Comparison of ENCODE assay signal across 8 cellular contexts in the genomic region with DNA sequence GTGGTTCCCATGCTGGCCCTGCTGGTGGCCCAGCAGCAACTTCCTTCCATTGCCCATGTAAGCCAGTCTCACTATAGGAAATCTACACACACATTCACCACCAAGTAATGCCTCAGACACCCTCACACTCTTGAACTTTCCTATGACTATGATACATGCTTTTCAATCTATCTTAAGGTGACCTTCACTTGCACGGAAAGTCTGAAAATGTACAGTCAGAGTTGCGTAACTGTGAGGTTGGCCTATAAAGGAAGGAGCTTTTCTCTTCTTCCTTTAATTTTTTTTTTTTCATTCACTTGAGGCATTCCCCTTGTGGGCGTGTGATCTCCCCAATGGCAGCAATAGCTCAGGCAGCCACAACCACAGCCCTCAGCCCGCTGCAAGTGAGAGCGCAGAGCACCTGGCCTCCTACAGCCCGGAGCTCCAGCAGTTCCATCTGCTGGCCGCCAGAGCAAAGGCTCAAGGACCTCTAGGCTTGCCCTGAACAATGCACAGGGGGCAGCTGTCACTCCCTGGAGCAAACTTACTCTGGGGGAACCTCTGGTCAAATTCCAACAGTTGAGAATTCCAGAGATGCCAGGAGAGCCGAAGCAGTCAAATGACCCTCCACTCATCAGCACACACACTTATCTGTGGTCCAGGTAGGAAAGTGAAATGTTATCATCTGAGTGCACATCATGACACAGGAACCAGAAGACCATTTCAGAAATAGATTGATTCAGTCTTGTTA.
DNase-seq lines count a peak whose midpoint lies in the region; ATAC-seq and TF ChIP-seq lines count a peak whose summit lies in the region.

No MANE protein-coding gene starts in this region.

- in situ Hi-C loops in gastrocnemius medialis (cut with MboI; ENCODE audit: low sequenced_read_pairs in 4 of 4) = no loop called here

- H3K27ac Mint-ChIP-seq in CD8-positive, alpha-beta T cell = peak overlapping the region; percentile 58
- peak overlapping the region; percentile 78 for H3K27ac Mint-ChIP-seq in stimulated activated memory B cell treated with anti-CD40 and anti-IgM and Interleukin-4, amounts not matched to agents 10 μg/mL and 1 μg/mL and 100 μg/mL, for 72 hours

- POLR2A ChIA-PET in CD8-positive, alpha-beta T cell (lab: Charles Lee) = interaction anchor here (0.8 to 1.5 kb wide), 5 partner anchors 11 to 135 kb away, joined by 3 to 5 read pairs (median 3); no protein-coding TSS in a partner anchor

- H3K9ac ChIP-seq in colonic mucosa (ENCODE audit: low read depth in 2 of 2, low read length in 2 of 2) = no peak overlapping the region

- no peak overlapping the region for H3K27ac ChIP-seq in CD8-positive, alpha-beta T cell (ENCODE audit: low read depth, low read length)
- H3K27ac ChIP-seq in HL-60 (replicated peaks) (no peak overlapping the region), colonic mucosa (no peak overlapping the region), gastrocnemius medialis (no peak overlapping the region)

- H3K4me1 ChIP-seq in CD8-positive, alpha-beta T cell (ENCODE audit: insufficient read depth, low read length) = peaks cover 14% of the 10 kb centered on the region
- H3K4me1 ChIP-seq in colonic mucosa = no peaks in the 10 kb centered on the region
- no peaks in the 10 kb centered on the region for H3K4me1 ChIP-seq in gastrocnemius medialis

- CTCF ChIA-PET in CD8-positive, alpha-beta T cell (lab: Charles Lee) = interaction anchor here (1.0 to 1.8 kb wide), 7 partner anchors 10 to 178 kb away, joined by 3 to 5 read pairs (median 3); no protein-coding TSS in a partner anchor

- H3K9me3 ChIP-seq in CD8-positive, alpha-beta T cell (ENCODE audit: low read length) = no peaks in the 10 kb centered on the region
- H3K9me3 ChIP-seq in colonic mucosa (no peaks in the 10 kb centered on the region), gastrocnemius medialis (no peaks in the 10 kb centered on the region)

- ATAC-seq in CD8-positive, alpha-beta T cell = peak; percentile 94
- peak; percentile 94 for ATAC-seq in GM21423 (IDR thresholded peaks at IDR 0.05; ENCODE audit: unreplicated experiment)
- ATAC-seq in stimulated activated memory B cell treated with anti-CD40 and anti-IgM and Interleukin-4, amounts not matched to agents 10 μg/mL and 1 μg/mL and 100 μg/mL, for 72 hours = peak; percentile 100
- no peak for ATAC-seq in gastrocnemius medialis

- TF ChIP-seq POLR2A in gastrocnemius medialis (IDR thresholded peaks at IDR 0.05) = no peak

- TF ChIP-seq CTCF in CD8-positive, alpha-beta T cell (IDR thresholded peaks at IDR 0.05) = no peak
- TF ChIP-seq CTCF in HL-60 (IDR thresholded peaks at IDR 0.05; ENCODE audit: insufficient read depth, low read length) (peak; percentile 16), colonic mucosa (IDR thresholded peaks at IDR 0.05) (no peak), gastrocnemius medialis (IDR thresholded peaks at IDR 0.05 in 4 of 5, conservative IDR thresholded peaks at IDR 0.05 in 1 of 5) (no peak)

- DNase-seq in CD8-positive, alpha-beta T cell = peak; percentile 18 to 85 (median 57)
- DNase-seq in HL-60 (ENCODE audit: low read depth in 1 of 2, low spot score in 1 of 2) (peak; percentile 92 to 96), iris pigment epithelial cell (ENCODE audit: low read depth) (peak; percentile 24), colonic mucosa (no peak), gastrocnemius medialis (no peak)
- peak; percentile 35 to 42 for DNase-seq in activated CD8-positive, alpha-beta memory T cell treated with anti-CD3 and anti-CD28 coated beads for 1 hour (ENCODE audit: extremely low read depth in 1 of 2, low read depth in 1 of 2)

- peaks cover 6% of the 10 kb centered on the region for H3K27me3 Mint-ChIP-seq in CD8-positive, alpha-beta T cell (ENCODE audit: low read depth)
- no peaks in the 10 kb centered on the region for H3K27me3 Mint-ChIP-seq in stimulated activated memory B cell treated with anti-CD40 and anti-IgM and Interleukin-4, amounts not matched to agents 10 μg/mL and 1 μg/mL and 100 μg/mL, for 72 hours

- no peaks in the 10 kb centered on the region for H3K27me3 ChIP-seq in CD8-positive, alpha-beta T cell (ENCODE audit: insufficient read depth, low read length)
- H3K27me3 ChIP-seq in HL-60 (ENCODE audit: insufficient read depth, poor library complexity, severe bottlenecking) = no peaks in the 10 kb centered on the region
- no peaks in the 10 kb centered on the region for H3K27me3 ChIP-seq in colonic mucosa
- H3K27me3 ChIP-seq in gastrocnemius medialis = no peaks in the 10 kb centered on the region

- no peak overlapping the region for H3K4me3 ChIP-seq in CD8-positive, alpha-beta T cell (ENCODE audit: low read depth, low read length)
- no peak overlapping the region for H3K4me3 ChIP-seq in HL-60 (replicated peaks; ENCODE audit: insufficient read depth, low read length)
- H3K4me3 ChIP-seq in colonic mucosa = no peak overlapping the region
- H3K4me3 ChIP-seq in gastrocnemius medialis = no peak overlapping the region

- H3K4me1 Mint-ChIP-seq in CD8-positive, alpha-beta T cell (ENCODE audit: low read depth) = peaks cover 23% of the 10 kb centered on the region
- H3K4me1 Mint-ChIP-seq in stimulated activated memory B cell treated with anti-CD40 and anti-IgM and Interleukin-4, amounts not matched to agents 10 μg/mL and 1 μg/mL and 100 μg/mL, for 72 hours = peaks cover 34% of the 10 kb centered on the region

- no peaks in the 10 kb centered on the region for H3K36me3 ChIP-seq in CD8-positive, alpha-beta T cell (ENCODE audit: insufficient read depth, low read length)
- H3K36me3 ChIP-seq in colonic mucosa (no peaks in the 10 kb centered on the region), gastrocnemius medialis (no peaks in the 10 kb centered on the region)

- peaks cover 2% of the 10 kb centered on the region for H3K36me3 Mint-ChIP-seq in CD8-positive, alpha-beta T cell
- H3K36me3 Mint-ChIP-seq in stimulated activated memory B cell treated with anti-CD40 and anti-IgM and Interleukin-4, amounts not matched to agents 10 μg/mL and 1 μg/mL and 100 μg/mL, for 72 hours = peaks cover 10% of the 10 kb centered on the region

- intact Hi-C loops in CD8-positive, alpha-beta T cell (cut with DNase I, micrococcal nuclease) = loop anchor here (2.0 to 5.0 kb wide), 5 partner anchors 45 to 136 kb away; partner anchors contain the start of gene EGR2 (in 2 of the 2)
- intact Hi-C loops in colonic mucosa (cut with DNase I) (no loop called here), gastrocnemius medialis (cut with DNase I; ENCODE audit: low total_unique reads) (no loop called here)

- peaks cover 3% of the 10 kb centered on the region for H3K9me3 Mint-ChIP-seq in CD8-positive, alpha-beta T cell
- peaks cover 4% of the 10 kb centered on the region for H3K9me3 Mint-ChIP-seq in stimulated activated memory B cell treated with anti-CD40 and anti-IgM and Interleukin-4, amounts not matched to agents 10 μg/mL and 1 μg/mL and 100 μg/mL, for 72 hours

- H3K4me3 Mint-ChIP-seq in CD8-positive, alpha-beta T cell = no peak overlapping the region
- H3K4me3 Mint-ChIP-seq in stimulated activated memory B cell treated with anti-CD40 and anti-IgM and Interleukin-4, amounts not matched to agents 10 μg/mL and 1 μg/mL and 100 μg/mL, for 72 hours = peak overlapping the region; percentile 8

Comparison
In these comparisons a context has a peak if more than half of its experiments do, and no peak if none do; other contexts are left out.
1. ATAC-seq: peak in CD8-positive, alpha-beta T cell (single experiment), GM21423 (single experiment) and stimulated activated memory B cell treated with anti-CD40 and anti-IgM and Interleukin-4, amounts not matched to agents 10 μg/mL and 1 μg/mL and 100 μg/mL, for 72 hours (single experiment); none in gastrocnemius medialis (0 of 2).
2. DNase-seq: peak in CD8-positive, alpha-beta T cell (7 of 7), HL-60 (2 of 2), activated CD8-positive, alpha-beta memory T cell treated with anti-CD3 and anti-CD28 coated beads for 1 hour (2 of 2) and iris pigment epithelial cell (single experiment); none in colonic mucosa (single experiment) and gastrocnemius medialis (0 of 2).
3. intact Hi-C loops: an anchor here in CD8-positive, alpha-beta T cell (2.0 to 5.0 kb wide); none called in colonic mucosa and gastrocnemius medialis.